In the genomic region with DNA sequence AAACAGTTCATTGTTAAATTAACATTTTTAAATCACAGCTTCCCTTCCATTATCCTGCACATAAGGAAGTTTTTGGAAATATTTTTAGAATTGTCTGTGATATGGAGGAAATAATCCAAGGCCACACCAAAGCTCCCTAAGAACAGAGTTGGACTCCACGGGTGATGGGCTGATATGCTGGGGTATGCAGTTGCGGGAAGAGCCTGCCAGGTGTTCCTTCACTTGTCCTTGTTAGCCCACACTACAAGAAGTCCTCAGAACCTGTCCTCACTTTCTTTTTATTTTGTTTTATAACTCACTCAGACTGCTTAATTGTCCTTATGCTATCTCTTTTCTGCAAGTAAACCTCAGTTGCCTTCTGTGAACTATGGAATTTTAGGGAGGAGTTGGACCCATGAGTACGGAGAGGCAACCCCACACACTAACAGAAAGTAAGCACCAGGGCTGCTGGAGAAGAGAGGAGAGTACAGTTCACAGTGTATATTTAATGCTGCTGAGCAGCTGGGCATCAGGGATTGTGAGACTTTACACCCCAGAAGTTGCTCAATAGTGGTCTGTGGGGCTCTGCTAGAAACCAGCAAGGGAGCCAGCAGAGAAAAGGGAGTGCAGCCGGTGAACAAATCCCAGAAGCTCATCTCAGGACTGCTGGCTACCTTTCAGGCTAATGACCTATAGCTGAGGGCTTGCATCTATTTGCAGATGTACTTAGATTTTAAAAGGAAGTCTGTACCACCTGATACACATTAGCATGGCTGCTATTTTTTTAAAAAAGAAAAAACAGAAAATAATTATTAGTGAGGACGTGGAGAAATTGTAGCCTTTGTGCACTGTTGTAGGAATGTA, we compare ENCODE assay signal across 10 cellular contexts.
A peak's percentile ranks its signal among the peaks of the same experiment; 100 is the strongest.
DNase-seq lines count a peak whose midpoint lies in the region; ATAC-seq and TF ChIP-seq lines count a peak whose summit lies in the region.
"Had no signal": no experiment of that assay in that cellular context is flagged by ENCODE, and none has a peak within 500 bp of the region (broad histone marks: within the 10 kb centered on the region; RNA-seq: fewer than 3 reads in every experiment).

No MANE protein-coding gene starts in this region.

- peaks cover 13 to 62% (median 51%) of the 10 kb centered on the region in 10 experiments for H3K4me1 ChIP-seq in BLaER1 treated with 17β-estradiol and CSF1 and Interleukin-3, amounts not matched to agents 10 nM and 100 nM
- no peaks in the 10 kb centered on the region for H3K4me1 ChIP-seq in mucosa of descending colon (ENCODE audit: low read depth)

- H3K27me3 ChIP-seq in BLaER1 treated with 17β-estradiol and CSF1 and Interleukin-3, amounts not matched to agents 10 nM and 100 nM, result no peaks in the 10 kb centered on the region

- H3K9me3 ChIP-seq in BLaER1 treated with 17β-estradiol and CSF1 and Interleukin-3, amounts not matched to agents 10 nM and 100 nM (replicated peaks in 1 of 11), result no peaks in the 10 kb centered on the region
- no peaks in the 10 kb centered on the region for H3K9me3 ChIP-seq in mucosa of descending colon

- H3K27ac ChIP-seq in BLaER1 treated with 17β-estradiol and CSF1 and Interleukin-3, amounts not matched to agents 10 nM and 100 nM, result peak overlapping the region in 8 of 11 experiments; percentile 5 to 74 (median 52); a peak in 11 of 22 replicates

- no peaks in the 10 kb centered on the region for H3K36me3 ChIP-seq in BLaER1 treated with 17β-estradiol and CSF1 and Interleukin-3, amounts not matched to agents 10 nM and 100 nM
- H3K36me3 ChIP-seq in mucosa of descending colon (ENCODE audit: low read depth), result no peaks in the 10 kb centered on the region

- DNase-seq in NCI-H1694 (lab: John Stamatoyannopoulos, UW), result peak; percentile 48
- DNase-seq in cerebellar cortex (ENCODE audit: low spot score), result peak; percentile 46
- no peak for DNase-seq in mucosa of descending colon
- DNase-seq in NCI-H2029 treated with DMSO at 0.1 percent for 48 hours (lab: John Stamatoyannopoulos, UW), result no peak
- no peak for DNase-seq in activated CD4-positive, alpha-beta T cell treated with anti-CD3 and anti-CD28 coated beads, Interleukin-2, amount 50 U/mL, for 48 hours
- no peak for DNase-seq in activated T-cell treated with anti-CD3 and anti-CD28 coated beads, Interleukin-2, amount 50 U/mL, for 48 hours
- DNase-seq: activated naive CD8-positive, alpha-beta T cell treated with anti-CD3 and anti-CD28 coated beads, Interleukin-2, amount 10 ng/mL, durations not matched to agents 7 days and 5 days; COR-L47 had no signal

- no peaks in the 10 kb centered on the region for H4K20me1 ChIP-seq in BLaER1 treated with 17β-estradiol and CSF1 and Interleukin-3, amounts not matched to agents 10 nM and 100 nM

- peak overlapping the region in 6 of 11 experiments; percentile 3 to 26 (median 12); a peak in 6 of 22 replicates for H3K9ac ChIP-seq in BLaER1 treated with 17β-estradiol and CSF1 and Interleukin-3, amounts not matched to agents 10 nM and 100 nM

- no peak overlapping the region for H3K4me3 ChIP-seq in BLaER1 treated with 17β-estradiol and CSF1 and Interleukin-3, amounts not matched to agents 10 nM and 100 nM
- no peak overlapping the region for H3K4me3 ChIP-seq in mucosa of descending colon

- no peak for TF ChIP-seq POLR2A in GM18505 (IDR thresholded peaks at IDR 0.05; ENCODE audit: borderline replicate concordance, extremely low read depth, insufficient read depth, insufficient read length)

- intact Hi-C loops in mucosa of descending colon (cut with DNase I, micrococcal nuclease), result no loop called here

- no peak for TF ChIP-seq CTCF in mucosa of descending colon (IDR thresholded peaks at IDR 0.05)

- H3K4me2 ChIP-seq in BLaER1 treated with 17β-estradiol and CSF1 and Interleukin-3, amounts not matched to agents 10 nM and 100 nM, result peak overlapping the region in 10 of 11 experiments; percentile 16 to 74 (median 53); a peak in 18 of 22 replicates

- ATAC-seq in mucosa of descending colon (peak; percentile 33), GM18505 (IDR thresholded peaks at IDR 0.05; ENCODE audit: unreplicated experiment) (no peak)

Comparison
In these comparisons a context has a peak if more than half of its experiments do, and no peak if none do; other contexts are left out.
1. DNase-seq: peak in NCI-H1694 (single experiment) and cerebellar cortex (single experiment); none in mucosa of descending colon (0 of 3), NCI-H2029 treated with DMSO at 0.1 percent for 48 hours (single experiment), activated CD4-positive, alpha-beta T cell treated with anti-CD3 and anti-CD28 coated beads, Interleukin-2, amount 50 U/mL, for 48 hours (0 of 2) and activated T-cell treated with anti-CD3 and anti-CD28 coated beads, Interleukin-2, amount 50 U/mL, for 48 hours (0 of 2).